ENCODE assay signal across 1 cellular context in the genomic region with DNA sequence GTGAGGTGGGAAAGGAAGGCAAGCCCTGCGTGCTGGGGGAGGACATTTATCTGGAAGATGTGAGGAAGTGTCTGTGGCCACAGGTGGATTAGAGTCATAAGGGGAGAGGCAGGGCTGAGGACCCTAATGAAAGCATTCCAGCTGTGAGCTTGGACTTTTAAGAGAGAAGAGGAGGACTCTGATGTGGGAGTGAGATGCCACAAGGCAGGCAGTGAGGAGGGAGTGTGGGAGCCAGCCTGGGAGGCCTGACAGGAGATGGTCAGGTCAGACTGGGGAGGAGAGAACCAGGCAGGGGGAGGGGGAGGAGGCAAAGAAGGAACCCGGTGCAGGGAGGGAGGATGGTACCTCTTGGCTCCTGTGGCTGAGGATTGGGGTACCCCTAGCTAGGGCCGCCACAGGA.
TF ChIP-seq lines count a peak whose summit lies in the region.

No MANE protein-coding gene starts in this region.

TF ChIP-seq in HCT116, 20 proteins besides CTCF, POLR2A, EP300 and RAD21:
- no peak for TF ChIP-seq FOSL1 (IDR thresholded peaks at IDR 0.05; ENCODE audit: low read depth)
- TF ChIP-seq ZFX (IDR thresholded peaks at IDR 0.05), result no peak
- TF ChIP-seq EZH2 (IDR thresholded peaks at IDR 0.05), result no peak
- no peak for TF ChIP-seq POLR2AphosphoS5 (IDR thresholded peaks at IDR 0.05; ENCODE audit: low read depth, low read length)
- no peak for TF ChIP-seq ELF1 (IDR thresholded peaks at IDR 0.05; ENCODE audit: borderline replicate concordance, low read depth)
